Comparison of ENCODE assay signal across 8 cellular contexts in genomic region chr4:141134051-141134450, GRCh38. TPM values are rescaled to one million over a fixed set of nuclear protein-coding genes. Genes with fewer than 3 reads are reported as not detected.
A peak's percentile ranks its signal among the peaks of the same experiment; 100 is the strongest.
DNase-seq lines count a peak whose midpoint lies in the region; ATAC-seq, FAIRE-seq and TF ChIP-seq lines count a peak whose summit lies in the region.

No MANE protein-coding gene starts in this region.

- no TSS peak for BruUV-seq in Calu3 (replicated peaks; lab: Mats Ljungman, UMichigan)

- no peak overlapping the region for H3K4me3 ChIP-seq in KMS-11 (IDR thresholded peaks at IDR 0.05; ENCODE audit: insufficient read depth, low read depth, low read length)
- no peak overlapping the region for H3K4me3 ChIP-seq in brain microvascular endothelial cell (ENCODE audit: low read depth, low read length)
- H3K4me3 ChIP-seq in naive thymus-derived CD4-positive, alpha-beta T cell (ENCODE audit: low read length): no peak overlapping the region
- H3K4me3 ChIP-seq in small intestine (ENCODE audit: low read depth in 1 of 2, low read length in 2 of 2): no peak overlapping the region

- POLR2A ChIA-PET in naive thymus-derived CD4-positive, alpha-beta T cell (lab: Charles Lee): no interaction called here

- no peak overlapping the region for H2AFZ ChIP-seq in KMS-11 (ENCODE audit: low read depth)

- intact Hi-C loops in Calu3 (cut with micrococcal nuclease; ENCODE audit: unreplicated experiment): no loop called here
- intact Hi-C loops in naive thymus-derived CD4-positive, alpha-beta T cell (cut with micrococcal nuclease): no loop called here

- CTCF ChIA-PET in Calu3 (lab: Charles Lee): interaction anchor here (0.6 kb wide), 1 partner anchor 677 kb away, joined by 3 read pairs; no protein-coding TSS in a partner anchor
- CTCF ChIA-PET in naive thymus-derived CD4-positive, alpha-beta T cell (lab: Charles Lee): no interaction called here

- H3K9me3 Mint-ChIP-seq in Calu3 (ENCODE audit: low read depth, unreplicated experiment): no peaks in the 10 kb centered on the region
- peaks cover 0 to 4% (median 0%) of the 10 kb centered on the region in 11 donors for H3K9me3 Mint-ChIP-seq in naive thymus-derived CD4-positive, alpha-beta T cell

- H3K27me3 Mint-ChIP-seq in Calu3 (ENCODE audit: unreplicated experiment): peaks cover 74% of the 10 kb centered on the region
- peaks cover 65 to 78% (median 69%) of the 10 kb centered on the region in 5 donors for H3K27me3 Mint-ChIP-seq in naive thymus-derived CD4-positive, alpha-beta T cell

- peak overlapping the region; percentile 79; the same call in 1 of the 2 replicates for H3K4me2 ChIP-seq in KMS-11

- no peak for DNase-seq in Calu3
- no peak for DNase-seq in brain microvascular endothelial cell
- DNase-seq in naive thymus-derived CD4-positive, alpha-beta T cell: no peak
- DNase-seq in GOT3 (lab: John Stamatoyannopoulos, UW): no peak
- DNase-seq in small intestine: no peak
- no peak for DNase-seq in frontal cortex (ENCODE audit: low spot score in 2 of 2)

- H3K36me3 Mint-ChIP-seq in Calu3 (ENCODE audit: insufficient read depth, unreplicated experiment): peaks cover 12% of the 10 kb centered on the region
- H3K36me3 Mint-ChIP-seq in naive thymus-derived CD4-positive, alpha-beta T cell: no peaks in the 10 kb centered on the region

- H3K79me2 ChIP-seq in KMS-11 (ENCODE audit: insufficient read depth, low read depth): no peaks in the 10 kb centered on the region

- H3K4me1 ChIP-seq in KMS-11 (ENCODE audit: low read depth, poor library complexity, severe bottlenecking) (peaks cover 5% of the 10 kb centered on the region), small intestine (ENCODE audit: control insufficient read depth in 2 of 2, insufficient read depth in 1 of 2, low read depth in 1 of 2, low read length in 1 of 2) (no peaks in the 10 kb centered on the region)
- H3K4me1 ChIP-seq in naive thymus-derived CD4-positive, alpha-beta T cell (ENCODE audit: control insufficient read depth in 2 of 2, insufficient read depth in 2 of 2, low read length in 2 of 2): no peaks in the 10 kb centered on the region

- no peaks in the 10 kb centered on the region for H3K4me1 Mint-ChIP-seq in Calu3 (ENCODE audit: low read depth, unreplicated experiment)
- peaks cover 0 to 20% (median 13%) of the 10 kb centered on the region in 7 donors for H3K4me1 Mint-ChIP-seq in naive thymus-derived CD4-positive, alpha-beta T cell

- H3K27ac ChIP-seq in KMS-11: no peak overlapping the region
- no peak overlapping the region for H3K27ac ChIP-seq in brain microvascular endothelial cell
- H3K27ac ChIP-seq in naive thymus-derived CD4-positive, alpha-beta T cell (ENCODE audit: low read depth, low read length): no peak overlapping the region
- H3K27ac ChIP-seq in small intestine (ENCODE audit: low read depth in 1 of 2, low read length in 1 of 2): no peak overlapping the region

- in situ Hi-C loops in brain microvascular endothelial cell (cut with HindIII; ENCODE audit: low pct_ligation_motif_present, low sequenced_read_pairs): loop anchor here (25.0 kb wide), 1 partner anchor 247 kb away; no protein-coding TSS in a partner anchor

- FAIRE-seq in small intestine (lab: Jason Lieb, UNC) (no peak), frontal cortex (lab: Jason Lieb, UNC) (no peak)

- no peaks in the 10 kb centered on the region for H4K20me1 ChIP-seq in KMS-11 (ENCODE audit: insufficient read depth)

- 40 to 45% (median 45%) methylated on average over 5 of the region's 5 CpGs for WGBS in small intestine, 3 donors

- no peaks in the 10 kb centered on the region for H3K36me3 ChIP-seq in KMS-11 (ENCODE audit: insufficient read depth)
- H3K36me3 ChIP-seq in brain microvascular endothelial cell (replicated peaks): no peaks in the 10 kb centered on the region
- H3K36me3 ChIP-seq in naive thymus-derived CD4-positive, alpha-beta T cell (ENCODE audit: control insufficient read depth in 2 of 3, insufficient read depth in 3 of 3, low read length in 3 of 3): no peaks in the 10 kb centered on the region
- no peaks in the 10 kb centered on the region for H3K36me3 ChIP-seq in small intestine (ENCODE audit: control insufficient read depth in 2 of 2, insufficient read depth in 2 of 2, low read length in 2 of 2)

- no peak overlapping the region for H3K9ac ChIP-seq in KMS-11

- no peaks in the 10 kb centered on the region for H3K9me3 ChIP-seq in naive thymus-derived CD4-positive, alpha-beta T cell (ENCODE audit: control insufficient read depth in 2 of 3, low read length in 3 of 3)
- no peaks in the 10 kb centered on the region for H3K9me3 ChIP-seq in small intestine (ENCODE audit: control insufficient read depth, low read depth)

- no peaks in the 10 kb centered on the region; the same call in 1 of the 2 replicates for H3K27me3 ChIP-seq in KMS-11 (ENCODE audit: insufficient read depth, low read depth)
- peaks cover 2% of the 10 kb centered on the region for H3K27me3 ChIP-seq in brain microvascular endothelial cell (replicated peaks)
- no peaks in the 10 kb centered on the region for H3K27me3 ChIP-seq in naive thymus-derived CD4-positive, alpha-beta T cell (ENCODE audit: control insufficient read depth in 2 of 2, insufficient read depth in 2 of 2, low read length in 2 of 2)
- H3K27me3 ChIP-seq in small intestine (ENCODE audit: control insufficient read depth in 2 of 2, insufficient read depth in 2 of 2, low read length in 2 of 2): peaks cover 2 to 11% of the 10 kb centered on the region in 2 donors

- no peak for ATAC-seq in naive thymus-derived CD4-positive, alpha-beta T cell
- ATAC-seq in HG03521 (IDR thresholded peaks at IDR 0.05; ENCODE audit: unreplicated experiment): no peak

- no peak for TF ChIP-seq CTCF in Calu3 (IDR thresholded peaks at IDR 0.05; ENCODE audit: unreplicated experiment)
- no peak for TF ChIP-seq CTCF in KMS-11 (conservative IDR thresholded peaks at IDR 0.05; ENCODE audit: low read depth, low read length)
- peak; percentile 26 for TF ChIP-seq CTCF in brain microvascular endothelial cell (IDR thresholded peaks at IDR 0.05; ENCODE audit: low read depth, low read length, missing control alignments)

- peak overlapping the region; percentile 97 for H3K4me3 Mint-ChIP-seq in Calu3 (ENCODE audit: low read depth, unreplicated experiment)
- peak overlapping the region in 8 of 10 donors; percentile 23 to 94 (median 86) for H3K4me3 Mint-ChIP-seq in naive thymus-derived CD4-positive, alpha-beta T cell

- no peak overlapping the region for H3K27ac Mint-ChIP-seq in Calu3 (ENCODE audit: unreplicated experiment)
- H3K27ac Mint-ChIP-seq in naive thymus-derived CD4-positive, alpha-beta T cell: no peak overlapping the region

RNA-seq across cellular contexts. Expression of gene RNF150, which starts 0.8 kb away (rescaled TPM):
- 0.14 and 0.17 TPM in 2 replicates for total RNA-seq in Calu3 (2022)
- under 1 TPM in 1 of 5 experiments, not detected in 4; 0.02 TPM for total RNA-seq in naive thymus-derived CD4-positive, alpha-beta T cell
- not detected for polyA plus RNA-seq in naive thymus-derived CD4-positive, alpha-beta T cell
- polyA plus RNA-seq in small intestine: 1 to 10 TPM in 1 of 3 donors, under 1 TPM in 1, not detected in 1; 0.27 to 1.1 TPM
- total RNA-seq in frontal cortex: 28.5 TPM

Comparison
In these comparisons a context has a peak if more than half of its experiments do, and no peak if none do; other contexts are left out.
1. RNA of gene RNF150, which starts 0.8 kb away (total RNA-seq): 28.5 TPM in frontal cortex (single experiment); 0.14 to 0.17 TPM in Calu3 and 0.02 TPM in naive thymus-derived CD4-positive, alpha-beta T cell; every median in the first group is over 10 times any median in the second.